ENCODE assay signal across 16 cellular contexts in the genomic region with DNA sequence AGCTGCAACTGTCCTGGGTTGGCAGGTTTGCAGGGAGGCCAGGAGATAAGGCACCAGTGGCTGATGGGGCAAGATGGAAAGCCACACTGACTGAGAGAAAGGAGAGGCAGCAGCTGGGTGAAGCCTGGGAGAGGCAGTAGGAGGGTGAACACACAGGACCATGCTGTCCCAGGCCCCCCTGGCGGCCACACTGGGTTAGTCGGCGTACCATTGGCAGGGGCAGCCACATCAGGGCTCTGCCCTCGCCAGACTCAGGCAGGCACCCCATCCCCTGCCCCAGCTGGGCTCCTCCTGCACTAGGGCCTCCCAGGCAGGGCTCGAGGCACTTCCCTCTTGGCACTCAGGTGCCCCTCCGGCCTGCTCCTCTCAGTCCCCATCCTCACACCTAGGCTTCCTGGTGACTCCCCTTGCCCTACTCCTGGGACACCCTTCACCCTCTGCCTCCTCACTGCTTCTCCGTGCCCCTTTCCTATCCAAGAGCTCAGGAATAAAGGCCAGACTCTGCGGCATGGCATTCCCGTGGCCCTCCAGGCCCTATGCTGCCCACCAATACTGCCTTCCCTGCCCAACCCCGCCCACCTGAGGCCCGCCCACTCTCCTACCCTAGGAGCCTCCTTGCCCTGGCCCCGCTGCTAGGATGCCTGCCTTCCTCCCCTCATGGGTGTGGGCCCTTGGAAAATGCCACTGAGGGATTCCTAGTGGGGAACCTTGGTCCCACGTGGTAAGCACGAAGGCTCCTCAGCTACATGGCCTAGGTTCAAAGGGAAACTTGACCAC. TPM values are rescaled to one million over a fixed set of nuclear protein-coding genes. Genes with fewer than 3 reads are reported as not detected.
A peak's percentile ranks its signal among the peaks of the same experiment; 100 is the strongest.
DNase-seq lines count a peak whose midpoint lies in the region; ATAC-seq and TF ChIP-seq lines count a peak whose summit lies in the region.
"Had no signal": no experiment of that assay in that cellular context is flagged by ENCODE, and none has a peak within 500 bp of the region (broad histone marks: within the 10 kb centered on the region; RNA-seq: fewer than 3 reads in every experiment).

No MANE protein-coding gene starts in this region.

- in situ Hi-C loops in Panc1 (cut with HindIII; ENCODE audit: low pct_unique_long_range_greater_than_20kb, low sequenced_read_pairs) = no loop called here

- H3K27me3 ChIP-seq in Panc1 (ENCODE audit: control insufficient read depth, insufficient read depth, low read length) (no peaks in the 10 kb centered on the region), endodermal cell (ENCODE audit: control insufficient read depth, insufficient read depth, low read length, poor library complexity, severe bottlenecking) (no peaks in the 10 kb centered on the region), osteoblast (ENCODE audit: insufficient read depth, low read length) (no peaks in the 10 kb centered on the region)
- H3K27me3 ChIP-seq: right lobe of liver had no signal

- H3K4me2 ChIP-seq in osteoblast (ENCODE audit: insufficient read depth, low read length) = no peak overlapping the region

- H3K36me3 Mint-ChIP-seq in T-helper 2 cell treated with Interferon-gamma antibody and Interleukin-4, amounts not matched to agents 5 μg/mL and 100 μg/mL, for 36 hours (ENCODE audit: low read depth) = peaks cover 3% of the 10 kb centered on the region
- no peaks in the 10 kb centered on the region for H3K36me3 Mint-ChIP-seq in endodermal cell (ENCODE audit: low read depth)
- H3K36me3 Mint-ChIP-seq: naive B cell had no signal

- H3K27ac ChIP-seq in Panc1 (ENCODE audit: low read length) (no peak overlapping the region), endodermal cell (ENCODE audit: low read depth, low read length) (no peak overlapping the region), osteoblast (ENCODE audit: low read depth, low read length) (no peak overlapping the region)
- H3K27ac ChIP-seq: right lobe of liver had no signal

- H3K9me3 ChIP-seq in Panc1 (ENCODE audit: control insufficient read depth, insufficient read depth, low read depth, low read length) (no peaks in the 10 kb centered on the region), endodermal cell (ENCODE audit: control insufficient read depth, low read length) (no peaks in the 10 kb centered on the region), osteoblast (ENCODE audit: low read depth, low read length) (no peaks in the 10 kb centered on the region)
- H3K9me3 ChIP-seq: right lobe of liver had no signal

- peak overlapping the region; percentile 62 for H3K27ac Mint-ChIP-seq in T-helper 2 cell treated with Interferon-gamma antibody and Interleukin-4, amounts not matched to agents 5 μg/mL and 100 μg/mL, for 36 hours
- H3K27ac Mint-ChIP-seq in endodermal cell = peak overlapping the region; percentile 78

- H3K9me3 Mint-ChIP-seq in T-helper 2 cell treated with Interferon-gamma antibody and Interleukin-4, amounts not matched to agents 5 μg/mL and 100 μg/mL, for 36 hours = no peaks in the 10 kb centered on the region
- no peaks in the 10 kb centered on the region for H3K9me3 Mint-ChIP-seq in endodermal cell
- H3K9me3 Mint-ChIP-seq: naive B cell had no signal

- H4K20me1 ChIP-seq in osteoblast (ENCODE audit: insufficient read depth, low read length) = no peaks in the 10 kb centered on the region

- no peaks in the 10 kb centered on the region for H3K79me2 ChIP-seq in osteoblast (ENCODE audit: insufficient read depth, low read length)

- ATAC-seq in Panc1 = peak; percentile 81
- ATAC-seq in GM19324 (IDR thresholded peaks at IDR 0.05; ENCODE audit: low FRiP score, unreplicated experiment) = no peak
- ATAC-seq: right lobe of liver had no signal

- WGBS in endodermal cell (ENCODE audit: insufficient coverage in 1 of 2, insufficient read length in 1 of 2), 2 experiments = 84 to 95% methylated on average over 11 to 14 of the region's 14 CpGs

- H3K4me1 ChIP-seq in Panc1 (ENCODE audit: control insufficient read depth, insufficient read depth, low read length) = no peaks in the 10 kb centered on the region; the same call in 1 of the 2 replicates
- H3K4me1 ChIP-seq in endodermal cell (ENCODE audit: control insufficient read depth, insufficient read depth, low read length) = peaks cover 21% of the 10 kb centered on the region
- peaks cover 35% of the 10 kb centered on the region for H3K4me1 ChIP-seq in osteoblast (ENCODE audit: insufficient read depth, low read length)

- H3K4me3 ChIP-seq in Panc1 (ENCODE audit: low read depth in 2 of 2, low read length in 2 of 2) = no peak overlapping the region
- H3K4me3 ChIP-seq in endodermal cell (ENCODE audit: low read length) = no peak overlapping the region
- no peak overlapping the region for H3K4me3 ChIP-seq in osteoblast (ENCODE audit: insufficient read depth, low read length)
- H3K4me3 ChIP-seq: right lobe of liver had no signal

- peaks cover 23% of the 10 kb centered on the region for H3K4me1 Mint-ChIP-seq in T-helper 2 cell treated with Interferon-gamma antibody and Interleukin-4, amounts not matched to agents 5 μg/mL and 100 μg/mL, for 36 hours (ENCODE audit: low read depth)
- H3K4me1 Mint-ChIP-seq in endodermal cell = peaks cover 22% of the 10 kb centered on the region

- no peaks in the 10 kb centered on the region for H3K27me3 Mint-ChIP-seq in T-helper 2 cell treated with Interferon-gamma antibody and Interleukin-4, amounts not matched to agents 5 μg/mL and 100 μg/mL, for 36 hours (ENCODE audit: low read depth)
- H3K27me3 Mint-ChIP-seq in endodermal cell (ENCODE audit: insufficient read depth) = no peaks in the 10 kb centered on the region
- H3K27me3 Mint-ChIP-seq: naive B cell had no signal

- POLR2A ChIA-PET in Panc1 (lab: Charles Lee) = interaction anchor here (0.6 kb wide), 1 partner anchor 497 kb away, joined by 5 read pairs; no protein-coding TSS in a partner anchor

- no peak overlapping the region for H3K4me3 Mint-ChIP-seq in T-helper 2 cell treated with Interferon-gamma antibody and Interleukin-4, amounts not matched to agents 5 μg/mL and 100 μg/mL, for 36 hours
- no peak overlapping the region for H3K4me3 Mint-ChIP-seq in endodermal cell

- no peak overlapping the region for H3K9ac ChIP-seq in endodermal cell (ENCODE audit: extremely low read depth, low read length, poor library complexity, severe bottlenecking)

- no peak for DNase-seq in T-helper 2 cell treated with Interferon-gamma antibody and Interleukin-4, amounts not matched to agents 5 μg/mL and 100 μg/mL, for 36 hours (ENCODE audit: low spot score)
- DNase-seq in T-helper 2 cell = no peak
- DNase-seq in Panc1 (ENCODE audit: low read depth, low spot score) = no peak
- DNase-seq in endodermal cell = peak; percentile 78
- DNase-seq in osteoblast (ENCODE audit: insufficient read length, low spot score, missing footprints) = peak; percentile 71
- DNase-seq in AML-193 (lab: John Stamatoyannopoulos, UW) = no peak
- DNase-seq in Kasumi-1 (lab: John Stamatoyannopoulos, UW) = no peak
- DNase-seq: activated CD4-positive, alpha-beta T cell treated with anti-CD3 and anti-CD28 coated beads for 1 hour; cerebellar nuclear complex; naive B cell; NCI-H1417 treated with DMSO at 0.1 percent for 48 hours; NCI-H226; stimulated activated CD4-positive, alpha-beta T cell treated with anti-CD3 and anti-CD28 coated beads, Interleukin-4, amount 100 ng/mL, for 24 hours; trophoblast cell had no signal

- no peak for TF ChIP-seq CTCF in Panc1 (IDR thresholded peaks at IDR 0.05)
- TF ChIP-seq CTCF in endodermal cell (conservative IDR thresholded peaks at IDR 0.05) = peak; percentile 68
- no peak for TF ChIP-seq CTCF in osteoblast (IDR thresholded peaks at IDR 0.05; ENCODE audit: extremely low read depth, low read depth, low read length)

- no TSS peak for BruUV-seq in Panc1 (replicated peaks; lab: Mats Ljungman, UMichigan)

- H2AFZ ChIP-seq in osteoblast (ENCODE audit: low read length) = no peak overlapping the region

- intact Hi-C loops in Panc1 (cut with micrococcal nuclease; ENCODE audit: unreplicated experiment) = no loop called here

- H3K36me3 ChIP-seq in Panc1 (ENCODE audit: control insufficient read depth, insufficient read depth, low read length) (no peaks in the 10 kb centered on the region), endodermal cell (ENCODE audit: control insufficient read depth, insufficient read depth, low read length) (no peaks in the 10 kb centered on the region), osteoblast (ENCODE audit: insufficient read depth, low read length) (no peaks in the 10 kb centered on the region)
- H3K36me3 ChIP-seq: right lobe of liver had no signal

- CTCF ChIA-PET in Panc1 (lab: Charles Lee) = no interaction called here

RNA-seq across cellular contexts. Expression of a gene that starts 28.8 kb away (rescaled TPM):
- total RNA-seq in Panc1 (2021; ENCODE audit: unreplicated experiment) (13.1 TPM), endodermal cell (10 to 100 TPM; 14.2 to 16.7 TPM), osteoblast (12.7 and 13.8 TPM in 2 replicates)
- polyA plus RNA-seq in Panc1 (2012; ENCODE audit: insufficient read length) = 8.9 TPM
- 11.4 TPM for polyA plus RNA-seq in endodermal cell (2013, experiment 1 of 2)
- polyA plus RNA-seq in endodermal cell (2013, experiment 2 of 2) = 9.9 TPM

Comparison
In these comparisons a context has a peak if more than half of its experiments do, and no peak if none do; other contexts are left out.
1. DNase-seq: peak in endodermal cell (single experiment) and osteoblast (single experiment); none in T-helper 2 cell treated with Interferon-gamma antibody and Interleukin-4, amounts not matched to agents 5 μg/mL and 100 μg/mL, for 36 hours (single experiment), T-helper 2 cell (0 of 5), Panc1 (single experiment), AML-193 (0 of 2) and Kasumi-1 (0 of 2).